In the genomic region with DNA sequence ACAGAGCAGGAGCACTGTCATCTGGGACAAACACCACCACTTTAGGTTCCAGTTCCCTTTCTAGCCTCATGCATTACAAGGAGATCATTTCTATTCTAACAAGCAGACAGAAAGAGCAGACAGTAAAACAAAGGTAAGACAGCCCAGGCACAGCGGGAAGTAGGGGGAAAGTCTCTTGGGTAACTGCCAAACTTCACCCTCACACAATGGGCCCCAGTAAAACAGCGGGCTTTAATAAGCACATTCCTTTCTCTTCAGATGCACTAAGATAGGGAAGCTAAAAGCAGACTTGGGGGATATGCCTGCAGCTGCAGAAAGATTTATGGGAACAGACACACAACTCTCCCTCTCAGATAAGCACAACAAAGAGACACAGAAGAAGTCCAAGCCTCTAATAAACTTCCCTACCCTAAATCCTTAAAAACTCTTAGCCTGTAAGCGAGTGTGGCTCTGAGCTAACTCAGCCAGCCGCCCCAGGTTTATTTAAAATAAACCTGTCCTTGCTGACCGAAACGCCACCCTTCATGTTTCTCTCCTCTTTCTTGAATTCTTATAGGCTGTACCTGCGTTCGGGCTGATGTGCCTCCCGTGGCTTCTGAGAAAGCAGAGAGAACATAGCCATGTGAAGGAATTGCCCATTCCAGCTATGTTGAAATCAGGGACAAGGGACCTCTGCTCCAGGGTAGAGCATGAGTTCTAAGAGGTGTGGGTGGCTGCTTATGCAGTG, we compare ENCODE assay signal across 17 cellular contexts.
DNase-seq lines count a peak whose midpoint lies in the region; ATAC-seq and TF ChIP-seq lines count a peak whose summit lies in the region.
"Had no signal": no experiment of that assay in that cellular context is flagged by ENCODE, and none has a peak within 500 bp of the region (broad histone marks: within the 10 kb centered on the region; RNA-seq: fewer than 3 reads in every experiment).

No MANE protein-coding gene starts in this region.

- peak overlapping the region; percentile 69 for H3K4me2 ChIP-seq in hepatocyte

- no peaks in the 10 kb centered on the region for H3K79me2 ChIP-seq in hepatocyte

- peak overlapping the region; percentile 58 for H3K27ac ChIP-seq in hepatocyte
- H3K27ac ChIP-seq: epithelial cell of prostate, gastrocnemius medialis had no signal

- H3K36me3 ChIP-seq in hepatocyte (replicated peaks; ENCODE audit: insufficient read depth, low read depth) (no peaks in the 10 kb centered on the region), neuron (ENCODE audit: insufficient read depth, low read length) (no peaks in the 10 kb centered on the region)
- H3K36me3 ChIP-seq: gastrocnemius medialis had no signal

- H2AFZ ChIP-seq in hepatocyte = peak overlapping the region; percentile 56
- H2AFZ ChIP-seq in neuron (ENCODE audit: low read depth, low read length) = no peak overlapping the region

- H3K9me2 ChIP-seq in hepatocyte (replicated peaks; ENCODE audit: insufficient read depth) = no peaks in the 10 kb centered on the region

- intact Hi-C loops in left colon (cut with DNase I, micrococcal nuclease) = no loop called here

- H3K9me3 ChIP-seq in hepatocyte (ENCODE audit: low read depth) (no peaks in the 10 kb centered on the region), neuron (ENCODE audit: low read length) (no peaks in the 10 kb centered on the region)
- H3K9me3 ChIP-seq: gastrocnemius medialis had no signal

- DNase-seq in HT-29 (ENCODE audit: low spot score) (peak; percentile 48), NCI-H345 (lab: John Stamatoyannopoulos, UW) (peak; percentile 71), hepatocyte (ENCODE audit: low spot score) (peak; percentile 21), left colon (no peak)
- DNase-seq: anterior cingulate cortex; gastrocnemius medialis; NCI-H1092 treated with DMSO at 0.1 percent for 48 hours; NCI-H446 treated with DMSO at 0.1 percent for 48 hours; nucleus accumbens; Right ventricle myocardium superior; stimulated activated CD4-positive, alpha-beta T cell treated with anti-CD3 and anti-CD28 coated beads, Interleukin-2, amount 100 ng/mL, for 48 hours; T-helper 2 cell had no signal

- H4K20me1 ChIP-seq in hepatocyte (ENCODE audit: insufficient read depth, poor library complexity, severe bottlenecking) = no peaks in the 10 kb centered on the region

- WGBS in hepatocyte (ENCODE audit: low lambda C conversion rate, missing lambda C conversion rate) = 10% methylated on average over 9 of the region's 9 CpGs

- H3K4me1 ChIP-seq in hepatocyte (ENCODE audit: insufficient read depth) (peaks cover 22% of the 10 kb centered on the region), neuron (ENCODE audit: insufficient read depth, low read length) (peaks cover 34% of the 10 kb centered on the region)
- H3K4me1 ChIP-seq: gastrocnemius medialis had no signal

- H3K4me3 ChIP-seq in hepatocyte (no peak overlapping the region), neuron (ENCODE audit: low read length) (peak overlapping the region; percentile 5)
- H3K4me3 ChIP-seq: gastrocnemius medialis had no signal

- no peaks in the 10 kb centered on the region for H3K27me3 ChIP-seq in hepatocyte
- H3K27me3 ChIP-seq in neuron (ENCODE audit: insufficient read depth, low read length) = no peaks in the 10 kb centered on the region
- H3K27me3 ChIP-seq: gastrocnemius medialis had no signal

- ATAC-seq in GM21381 (IDR thresholded peaks at IDR 0.05; ENCODE audit: unreplicated experiment) (no peak), HG02763 (IDR thresholded peaks at IDR 0.05; ENCODE audit: unreplicated experiment) (no peak), left colon (no peak), HG02884 (IDR thresholded peaks at IDR 0.05; ENCODE audit: unreplicated experiment) (no peak)
- ATAC-seq: gastrocnemius medialis had no signal

- no peak for TF ChIP-seq CTCF in hepatocyte (IDR thresholded peaks at IDR 0.05; ENCODE audit: poor library complexity)

Comparison
In these comparisons a context has a peak if more than half of its experiments do, and no peak if none do; other contexts are left out.
1. DNase-seq: peak in HT-29 (single experiment), NCI-H345 (single experiment) and hepatocyte (single experiment); none in left colon (0 of 2).